17 cellular contexts compared by ENCODE assay signal in the genomic region with DNA sequence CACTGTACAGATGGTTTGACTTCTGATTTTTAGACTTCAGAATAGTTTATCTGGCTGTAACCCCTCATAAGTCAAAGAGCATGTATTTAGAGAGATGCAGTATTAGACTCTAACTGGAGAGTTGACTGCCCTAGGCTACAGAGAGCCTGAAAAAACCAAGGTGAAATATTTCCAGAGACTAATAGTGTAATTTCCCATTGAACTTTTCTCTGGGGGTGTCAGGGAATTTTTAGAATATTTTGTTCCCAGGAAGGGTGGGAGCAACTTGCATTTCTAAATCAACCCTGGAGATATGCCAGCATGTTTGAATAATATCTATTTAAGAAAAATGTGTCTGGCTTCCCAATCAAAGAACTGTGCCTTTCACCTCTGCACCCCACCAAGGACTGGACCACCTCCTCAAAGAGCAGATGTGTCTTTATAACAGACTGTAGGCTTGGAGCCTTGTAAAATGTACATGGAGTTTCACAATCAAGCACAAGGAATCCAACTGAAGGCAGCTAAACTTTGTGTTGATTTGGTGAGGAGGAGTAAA. TPM values are rescaled to one million over a fixed set of nuclear protein-coding genes. Genes with fewer than 3 reads are reported as not detected.
A peak's percentile ranks its signal among the peaks of the same experiment; 100 is the strongest.
DNase-seq lines count a peak whose midpoint lies in the region; ATAC-seq and TF ChIP-seq lines count a peak whose summit lies in the region.
"Had no signal": no experiment of that assay in that cellular context is flagged by ENCODE, and none has a peak within 500 bp of the region (broad histone marks: within the 10 kb centered on the region; RNA-seq: fewer than 3 reads in every experiment).

No MANE protein-coding gene starts in this region.

- H3K27me3 ChIP-seq in right atrium auricular region (no peaks in the 10 kb centered on the region), psoas muscle (ENCODE audit: insufficient read depth in 3 of 3, low read length in 2 of 3) (peaks cover 0 to 21% (median 0%) of the 10 kb centered on the region in 3 donors)

- intact Hi-C loops in psoas muscle (cut with DNase I) = no loop called here

- POLR2A ChIA-PET in HEK293T (lab: Yijun Ruan, JAX) = no interaction called here

- H3K9ac ChIP-seq in ES-I3 (ENCODE audit: low read depth, low read length) = peak overlapping the region; percentile 60; the same call in 1 of the 2 replicates

- H3K36me3 ChIP-seq in ES-I3 (ENCODE audit: insufficient read depth, low read length) = peaks cover 3% of the 10 kb centered on the region; the same call in 1 of the 2 replicates
- no peaks in the 10 kb centered on the region for H3K36me3 ChIP-seq in right atrium auricular region
- no peaks in the 10 kb centered on the region for H3K36me3 ChIP-seq in psoas muscle (ENCODE audit: insufficient read depth in 1 of 2, low read depth in 1 of 2)
- H3K36me3 ChIP-seq: tibial artery had no signal

- H3K27ac ChIP-seq in right atrium auricular region = peak overlapping the region; percentile 79 to 81
- peak overlapping the region; percentile 65 for H3K27ac ChIP-seq in psoas muscle
- H3K27ac ChIP-seq: tibial artery had no signal

- TF ChIP-seq CTCF in right atrium auricular region (IDR thresholded peaks at IDR 0.05) = no peak
- no peak for TF ChIP-seq CTCF in psoas muscle (IDR thresholded peaks at IDR 0.05)

- peak overlapping the region in 1 of 2 donors; percentile 15 for H3K4me3 ChIP-seq in right atrium auricular region
- peak overlapping the region; percentile 72 for H3K4me3 ChIP-seq in psoas muscle
- H3K4me3 ChIP-seq: tibial artery had no signal

- H3K9me3 ChIP-seq in ES-I3 (ENCODE audit: control insufficient read depth, insufficient read depth, low read length) = no peaks in the 10 kb centered on the region
- no peaks in the 10 kb centered on the region for H3K9me3 ChIP-seq in right atrium auricular region
- no peaks in the 10 kb centered on the region for H3K9me3 ChIP-seq in psoas muscle
- H3K9me3 ChIP-seq: tibial artery had no signal

- H3K4me1 ChIP-seq in ES-I3 (ENCODE audit: insufficient read depth, low read length) = peaks cover 26% of the 10 kb centered on the region
- H3K4me1 ChIP-seq in right atrium auricular region = peaks cover 0 to 8% of the 10 kb centered on the region in 2 donors
- peaks cover 4% of the 10 kb centered on the region for H3K4me1 ChIP-seq in psoas muscle

- DNase-seq in NCI-H226 = peak; percentile 37
- no peak for DNase-seq in right atrium auricular region (ENCODE audit: low spot score)
- DNase-seq in psoas muscle = no peak
- DNase-seq in KG1 (lab: John Stamatoyannopoulos, UW) = no peak
- no peak for DNase-seq in HEK293T (ENCODE audit: extremely low spot score)
- no peak for DNase-seq in DMS153 (lab: John Stamatoyannopoulos, UW)
- no peak for DNase-seq in activated naive CD4-positive, alpha-beta T cell (lab: John Stamatoyannopoulos, UW)
- DNase-seq: activated CD4-positive, alpha-beta T cell treated with anti-CD3 and anti-CD28 coated beads, Interleukin-2, amount 50 U/mL, for 48 hours; activated T-cell treated with anti-CD3 and anti-CD28 coated beads, Interleukin-2, amount 50 U/mL, for 72 hours; cerebellar nuclear complex; NCI-H1092 treated with DMSO at 0.1 percent for 48 hours; NCI-H2227 treated with DMSO at 0.1 percent for 48 hours; NK-92 treated with Interleukin-12 subunit alpha and Interleukin-12 subunit beta, amount 100 ng/mL, for 24 hours; SIG-M5; stimulated activated CD4-positive, alpha-beta T cell treated with anti-CD3 and anti-CD28 coated beads, Interleukin-1b, Interleukin-23, amount 100 ng/mL, for 48 hours; tibial artery had no signal

- CTCF ChIA-PET in HEK293T (lab: Yijun Ruan, JAX) = no interaction called here

- ATAC-seq in psoas muscle = no peak
- ATAC-seq: activated T-cell treated with anti-CD3 and anti-CD28 coated beads, Interleukin-2, amount 50 U/mL, for 72 hours had no signal

TF ChIP-seq in HEK293T, 16 proteins besides CTCF, POLR2A, EP300 and RAD21:
- TF ChIP-seq FOXK2 (IDR thresholded peaks at IDR 0.05) = no peak
- TF ChIP-seq, protein P1, sequence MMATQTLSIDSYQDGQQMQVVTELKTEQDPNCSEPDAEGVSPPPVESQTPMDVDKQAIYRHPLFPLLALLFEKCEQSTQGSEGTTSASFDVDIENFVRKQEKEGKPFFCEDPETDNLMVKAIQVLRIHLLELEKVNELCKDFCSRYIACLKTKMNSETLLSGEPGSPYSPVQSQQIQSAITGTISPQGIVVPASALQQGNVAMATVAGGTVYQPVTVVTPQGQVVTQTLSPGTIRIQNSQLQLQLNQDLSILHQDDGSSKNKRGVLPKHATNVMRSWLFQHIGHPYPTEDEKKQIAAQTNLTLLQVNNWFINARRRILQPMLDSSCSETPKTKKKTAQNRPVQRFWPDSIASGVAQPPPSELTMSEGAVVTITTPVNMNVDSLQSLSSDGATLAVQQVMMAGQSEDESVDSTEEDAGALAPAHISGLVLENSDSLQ (IDR thresholded peaks at IDR 0.05) = no peak
- no peak for TF ChIP-seq LEF1 (IDR thresholded peaks at IDR 0.05; ENCODE audit: borderline replicate concordance)
- no peak for TF ChIP-seq FOXM1 (IDR thresholded peaks at IDR 0.05; ENCODE audit: borderline replicate concordance)
- TF ChIP-seq ZNF384 (IDR thresholded peaks at IDR 0.05) = no peak
- no peak for TF ChIP-seq NFRKB (IDR thresholded peaks at IDR 0.05)
- TF ChIP-seq ARNT (IDR thresholded peaks at IDR 0.05) = no peak
- no peak for TF ChIP-seq TARDBP (IDR thresholded peaks at IDR 0.05)
- no peak for TF ChIP-seq CTBP1 (IDR thresholded peaks at IDR 0.05; ENCODE audit: borderline replicate concordance)
- TF ChIP-seq SP1 (IDR thresholded peaks at IDR 0.05) = no peak
- no peak for TF ChIP-seq FOXA1 (IDR thresholded peaks at IDR 0.05)
- TF ChIP-seq BHLHE40 (IDR thresholded peaks at IDR 0.05; ENCODE audit: borderline replicate concordance) = no peak
- TF ChIP-seq HDGF (IDR thresholded peaks at IDR 0.05; ENCODE audit: borderline replicate concordance) = no peak
- no peak for TF ChIP-seq L3MBTL2 (conservative IDR thresholded peaks at IDR 0.05)
- TF ChIP-seq ELF4 (IDR thresholded peaks at IDR 0.05) = no peak

RNA-seq across cellular contexts. Expression of gene ANXA3, which starts 2.0 kb away (rescaled TPM):
- total RNA-seq in right atrium auricular region = 10 to 100 TPM; 39.4 to 54.0 TPM
- 10 to 100 TPM; 11.8 to 19.1 (median 16.0) TPM for total RNA-seq in psoas muscle
- 10 to 100 TPM; 14.7 to 27.6 (median 22.2) TPM for polyA plus RNA-seq in psoas muscle
